In genomic region chrX:103356023-103356798, GRCh38 we compare ENCODE assay signal across 8 cellular contexts. TPM values are rescaled to one million over a fixed set of nuclear protein-coding genes. Genes with fewer than 3 reads are reported as not detected.
A peak's percentile ranks its signal among the peaks of the same experiment; 100 is the strongest.
DNase-seq lines count a peak whose midpoint lies in the region; ATAC-seq and TF ChIP-seq lines count a peak whose summit lies in the region.

TSS of gene TCEAL9 (plus strand) at chrX:103356506. CDS start at chrX:103357685, 1,179 bp downstream.

- TF ChIP-seq CTCF in WI38 (IDR thresholded peaks at IDR 0.05; ENCODE audit: low read depth, low read length) (no peak), mucosa of descending colon (IDR thresholded peaks at IDR 0.05) (no peak), tibial artery (IDR thresholded peaks at IDR 0.05) (no peak)

- H3K27me3 ChIP-seq in tibial artery: no peaks in the 10 kb centered on the region

- H3K9me3 ChIP-seq in mucosa of descending colon (no peaks in the 10 kb centered on the region), tibial artery (no peaks in the 10 kb centered on the region)

- intact Hi-C loops in mucosa of descending colon (cut with DNase I, micrococcal nuclease): no loop called here
- intact Hi-C loops in tibial artery (cut with DNase I; ENCODE audit: low total_unique reads): loop anchor here (10.0 kb wide), 1 partner anchor 49 kb away; no protein-coding TSS in a partner anchor

- H3K36me3 ChIP-seq in mucosa of descending colon (ENCODE audit: low read depth) (no peaks in the 10 kb centered on the region), tibial artery (no peaks in the 10 kb centered on the region)

- H3K4me1 ChIP-seq in mucosa of descending colon (ENCODE audit: low read depth) (no peaks in the 10 kb centered on the region), tibial artery (no peaks in the 10 kb centered on the region)

- H3K4me3 ChIP-seq in GM08714 (ENCODE audit: low read length) (peak within 1 kb of the TSS; percentile 55), WI38 (ENCODE audit: low read depth, low read length) (peak within 1 kb of the TSS; percentile 81), mucosa of descending colon (peak within 1 kb of the TSS; percentile 38), tibial artery (peak within 1 kb of the TSS; percentile 70 to 81)

- peak within 1 kb of the TSS; percentile 94 for H3K27ac ChIP-seq in tibial artery

- ATAC-seq in mucosa of descending colon: peak; percentile 85

- peak; percentile 70 for DNase-seq in NCI-H1092 treated with DMSO at 0.1 percent for 48 hours (lab: John Stamatoyannopoulos, UW)
- peak; percentile 91 for DNase-seq in fibroblast of gingiva (ENCODE audit: low read depth)
- peak in 2 of 3 donors; percentile 55 to 73 for DNase-seq in mucosa of descending colon
- peak; percentile 54 to 77 for DNase-seq in tibial artery
- no peak for DNase-seq in stimulated activated CD4-positive, alpha-beta T cell treated with anti-CD3 and anti-CD28 coated beads, Interleukin-2, amount 100 ng/mL, for 48 hours
- no peak for DNase-seq in activated CD4-positive, alpha-beta T cell treated with anti-CD3 and anti-CD28 coated beads for 48 hours

RNA-seq across cellular contexts. Expression of gene TCEAL9, which starts in this region (rescaled TPM):
- total RNA-seq in mucosa of descending colon: 10 to 100 TPM; 20.9 to 29.6 (median 27.3) TPM

Comparison
In these comparisons a context has a peak if more than half of its experiments do, and no peak if none do; other contexts are left out.
1. DNase-seq: peak in NCI-H1092 treated with DMSO at 0.1 percent for 48 hours (single experiment), fibroblast of gingiva (single experiment), mucosa of descending colon (2 of 3) and tibial artery (2 of 2); none in stimulated activated CD4-positive, alpha-beta T cell treated with anti-CD3 and anti-CD28 coated beads, Interleukin-2, amount 100 ng/mL, for 48 hours (0 of 2) and activated CD4-positive, alpha-beta T cell treated with anti-CD3 and anti-CD28 coated beads for 48 hours (single experiment).
2. Peak in every context shown above with its lines, with median percentiles within 50 percentile points of each other: H3K4me3 ChIP-seq.